ENCODE assay signal across 12 cellular contexts in the genomic region with DNA sequence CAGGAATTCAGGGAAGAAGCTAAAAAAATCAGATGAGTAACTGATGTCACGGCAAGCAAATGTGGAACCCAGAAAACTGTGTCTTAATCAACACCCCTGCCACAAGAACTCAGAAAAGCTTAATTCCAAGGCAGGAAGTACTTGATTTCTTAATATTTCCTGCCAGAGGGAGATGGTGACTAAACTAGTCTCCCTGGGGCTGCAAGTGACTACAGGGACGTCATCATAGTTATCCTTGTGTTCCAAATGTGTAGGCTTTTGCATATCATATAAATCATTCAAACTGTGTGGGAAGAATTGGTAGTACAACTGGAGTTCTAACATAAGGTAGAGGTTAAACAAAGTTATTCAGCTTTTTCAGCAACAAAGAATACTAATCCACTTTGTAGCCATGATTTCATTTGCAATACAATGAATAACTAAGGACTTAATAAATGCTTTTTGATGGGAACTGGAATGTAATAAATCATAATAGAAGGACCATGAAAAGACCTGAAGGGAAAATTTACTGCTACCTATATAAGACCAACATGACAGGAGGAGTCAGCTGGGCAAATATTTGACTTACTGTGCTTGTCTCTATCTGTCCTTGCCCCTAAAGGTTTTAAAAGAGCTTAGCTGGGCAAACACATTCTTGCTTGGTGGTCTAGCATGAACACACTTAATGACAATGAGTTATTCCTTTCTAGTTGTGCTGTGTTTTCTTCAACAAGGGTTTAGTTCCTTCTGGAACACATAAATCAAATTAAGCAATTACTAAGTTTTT.
DNase-seq lines count a peak whose midpoint lies in the region; ATAC-seq lines count a peak whose summit lies in the region.
"Had no signal": no experiment of that assay in that cellular context is flagged by ENCODE, and none has a peak within 500 bp of the region (broad histone marks: within the 10 kb centered on the region; RNA-seq: fewer than 3 reads in every experiment).

No MANE protein-coding gene starts in this region.

- no peak overlapping the region for H3K9ac ChIP-seq in adipocyte (ENCODE audit: low read length)

- H3K4me3 ChIP-seq in adipocyte (ENCODE audit: low read length) = no peak overlapping the region
- H3K4me3 ChIP-seq in neuron (ENCODE audit: low read length) = no peak overlapping the region

- H3K27me3 ChIP-seq in adipocyte (replicated peaks; ENCODE audit: control insufficient read depth, insufficient read depth, low read length) (no peaks in the 10 kb centered on the region), neuron (ENCODE audit: insufficient read depth, low read length) (no peaks in the 10 kb centered on the region)

- no peaks in the 10 kb centered on the region for H3K36me3 ChIP-seq in adipocyte (ENCODE audit: control insufficient read depth, insufficient read depth, low read length, severe bottlenecking)
- H3K36me3 ChIP-seq in neuron (ENCODE audit: insufficient read depth, low read length) = no peaks in the 10 kb centered on the region

- H2AFZ ChIP-seq in neuron (ENCODE audit: low read depth, low read length) = peak overlapping the region; percentile 40

- H3K9me3 ChIP-seq in adipocyte (ENCODE audit: control insufficient read depth, low read length) = no peaks in the 10 kb centered on the region
- H3K9me3 ChIP-seq in neuron (ENCODE audit: low read length) = no peaks in the 10 kb centered on the region

- no peaks in the 10 kb centered on the region for H3K4me1 ChIP-seq in adipocyte (ENCODE audit: control insufficient read depth, insufficient read depth, low read length)
- H3K4me1 ChIP-seq in neuron (ENCODE audit: insufficient read depth, low read length) = no peaks in the 10 kb centered on the region

- peak; percentile 87 for DNase-seq in EH (ENCODE audit: low read depth)
- peak in 2 of 3 experiments; percentile 50 to 89 for DNase-seq in NCI-H1417 (lab: John Stamatoyannopoulos, UW)
- DNase-seq in adipocyte (ENCODE audit: low read depth) = peak; percentile 11
- DNase-seq in stimulated activated CD4-positive, alpha-beta T cell treated with anti-CD3 and anti-CD28 coated beads, Interleukin-4, amount 100 ng/mL, for 4 hours = no peak
- DNase-seq in NCI-H2196 treated with DMSO at 0.1 percent for 48 hours (lab: John Stamatoyannopoulos, UW; ENCODE audit: unreplicated experiment) = no peak
- DNase-seq: activated CD8-positive, alpha-beta T cell treated with anti-CD3 and anti-CD28 coated beads for 36 hours; activated gamma-delta T cell treated with Interleukin-2 at 50 U/mL for 16 hours; left ventricle myocardium superior; NK-92 treated with Interleukin-12 subunit alpha and Interleukin-12 subunit beta, amount 100 ng/mL, for 24 hours had no signal

- ATAC-seq in GM18861 (IDR thresholded peaks at IDR 0.05; ENCODE audit: unreplicated experiment) = no peak
- ATAC-seq: activated CD8-positive, alpha-beta T cell treated with anti-CD3 and anti-CD28 coated beads for 36 hours; left ventricle myocardium superior; stimulated activated effector memory CD8-positive, alpha-beta T cell treated with anti-CD3 and anti-CD28 coated beads, Interleukin-12 subunit alpha, Interleukin-12 subunit beta, amount 100 ng/mL, for 72 hours had no signal

Comparison
In these comparisons a context has a peak if more than half of its experiments do, and no peak if none do; other contexts are left out.
1. DNase-seq: peak in EH (single experiment), NCI-H1417 (2 of 3) and adipocyte (single experiment); none in stimulated activated CD4-positive, alpha-beta T cell treated with anti-CD3 and anti-CD28 coated beads, Interleukin-4, amount 100 ng/mL, for 4 hours (0 of 2) and NCI-H2196 treated with DMSO at 0.1 percent for 48 hours (single experiment).